Comparison of ENCODE assay signal across 1 cellular context in the genomic region with DNA sequence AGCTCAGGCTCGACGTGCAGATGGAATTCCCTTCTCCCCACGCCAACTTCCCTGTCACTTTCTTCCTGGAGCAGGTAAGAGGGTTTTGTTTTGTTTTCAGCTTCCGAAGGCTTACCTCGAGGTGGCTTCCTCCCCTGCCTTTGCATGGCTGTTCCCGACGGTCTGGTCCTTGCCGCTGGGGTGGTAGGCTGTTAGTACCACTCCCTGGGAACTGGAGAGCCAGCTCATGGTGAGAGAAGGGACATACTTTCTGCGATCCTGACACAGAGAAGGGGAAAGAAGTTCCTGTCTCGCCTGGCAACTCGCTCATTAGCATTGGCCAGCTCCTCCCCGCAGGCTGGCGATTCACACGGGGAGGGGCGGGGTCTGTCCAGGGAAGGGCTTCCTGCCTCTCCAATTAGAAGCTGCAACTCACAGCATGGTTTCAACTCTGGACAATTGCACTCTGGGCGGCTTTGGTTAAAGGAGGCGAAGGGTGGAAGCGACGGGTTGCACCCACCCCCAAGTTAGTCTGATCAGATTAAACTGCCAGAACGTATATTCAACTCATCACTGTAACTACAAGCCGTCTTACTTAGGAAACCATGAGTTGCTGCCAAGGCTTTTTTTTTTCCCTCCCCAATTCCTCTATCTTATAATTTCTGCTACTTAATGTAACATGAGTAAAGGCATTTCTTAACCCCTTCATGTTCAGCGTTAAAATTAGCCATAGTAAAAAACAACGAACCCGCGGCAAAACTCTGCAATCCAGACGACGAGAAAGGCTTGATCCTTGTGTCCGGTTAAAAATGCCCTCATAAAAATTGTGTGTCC.
TF ChIP-seq lines count a peak whose summit lies in the region.

A gene with protein sequence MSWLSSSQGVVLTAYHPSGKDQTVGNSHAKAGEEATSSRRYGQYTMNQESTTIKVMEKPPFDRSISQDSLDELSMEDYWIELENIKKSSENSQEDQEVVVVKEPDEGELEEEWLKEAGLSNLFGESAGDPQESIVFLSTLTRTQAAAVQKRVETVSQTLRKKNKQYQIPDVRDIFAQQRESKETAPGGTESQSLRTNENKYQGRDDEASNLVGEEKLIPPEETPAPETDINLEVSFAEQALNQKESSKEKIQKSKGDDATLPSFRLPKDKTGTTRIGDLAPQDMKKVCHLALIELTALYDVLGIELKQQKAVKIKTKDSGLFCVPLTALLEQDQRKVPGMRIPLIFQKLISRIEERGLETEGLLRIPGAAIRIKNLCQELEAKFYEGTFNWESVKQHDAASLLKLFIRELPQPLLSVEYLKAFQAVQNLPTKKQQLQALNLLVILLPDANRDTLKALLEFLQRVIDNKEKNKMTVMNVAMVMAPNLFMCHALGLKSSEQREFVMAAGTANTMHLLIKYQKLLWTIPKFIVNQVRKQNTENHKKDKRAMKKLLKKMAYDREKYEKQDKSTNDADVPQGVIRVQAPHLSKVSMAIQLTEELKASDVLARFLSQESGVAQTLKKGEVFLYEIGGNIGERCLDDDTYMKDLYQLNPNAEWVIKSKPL (minus strand): TSS at position 269 of the 813 bp plus-strand sequence. CDS start 41 bp downstream, at position 228.

TF ChIP-seq in endothelial cell of umbilical vein, 7 proteins besides CTCF, POLR2A, EP300 and RAD21:
- no peak for TF ChIP-seq POLR2AphosphoS5 (IDR thresholded peaks at IDR 0.05; ENCODE audit: insufficient read depth, low read depth, low read length)
- TF ChIP-seq MYC (IDR thresholded peaks at IDR 0.05; ENCODE audit: low read depth, low read length) = peak; percentile 21
- TF ChIP-seq GATA2 (IDR thresholded peaks at IDR 0.05; ENCODE audit: insufficient read depth, insufficient read length, low read depth, low read length) = peak; percentile 32
